8 cellular contexts compared by ENCODE assay signal in the genomic region with DNA sequence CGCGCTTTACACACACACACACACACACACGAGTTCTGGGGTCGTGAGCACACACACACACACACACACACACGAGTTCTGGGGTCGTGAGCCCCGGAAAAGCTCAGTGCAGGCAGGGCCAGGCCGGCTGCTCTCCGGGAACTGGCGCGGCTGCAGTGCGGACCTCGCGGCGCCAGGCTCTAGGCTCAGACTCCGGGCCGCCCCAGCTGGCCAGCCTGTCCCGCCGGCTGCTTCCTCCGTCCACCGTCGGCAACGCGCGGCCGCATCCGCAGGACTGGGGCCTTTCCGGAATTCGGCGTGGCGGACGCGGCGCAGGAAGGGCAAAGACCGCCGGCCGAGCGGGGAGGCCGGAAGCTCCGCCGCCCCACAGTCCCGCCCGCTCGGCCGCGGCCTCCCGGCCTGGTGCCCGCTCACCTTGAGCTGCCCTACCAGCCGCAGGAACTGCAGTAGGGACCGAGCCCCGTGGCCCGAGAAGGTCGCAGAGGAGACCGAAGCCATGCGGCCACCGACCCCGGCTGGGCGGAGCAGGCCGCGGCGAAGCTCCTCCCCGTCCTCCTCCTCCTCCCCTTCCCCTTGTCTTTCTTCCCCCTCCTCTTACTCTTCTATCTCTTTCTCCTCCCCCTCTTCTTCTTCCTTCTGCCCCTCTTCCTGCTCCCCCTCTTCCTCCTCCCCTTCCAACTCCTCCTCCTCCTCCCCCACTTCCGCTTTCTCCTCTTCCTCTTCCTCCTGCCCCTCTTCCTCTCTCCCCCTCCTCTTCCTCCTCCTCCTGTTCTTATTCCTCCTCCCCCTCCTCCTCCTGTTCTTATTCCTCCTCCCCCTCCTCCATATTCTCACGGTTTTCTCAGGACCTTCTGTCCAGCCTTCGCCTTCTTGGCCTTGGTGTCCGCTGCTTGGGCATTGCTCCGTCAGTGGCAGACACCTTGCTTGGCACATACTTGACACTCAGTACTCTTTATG. TPM values are rescaled to one million over a fixed set of nuclear protein-coding genes. Genes with fewer than 3 reads are reported as not detected.
DNase-seq lines count a peak whose midpoint lies in the region; ATAC-seq and TF ChIP-seq lines count a peak whose summit lies in the region.

A gene with protein sequence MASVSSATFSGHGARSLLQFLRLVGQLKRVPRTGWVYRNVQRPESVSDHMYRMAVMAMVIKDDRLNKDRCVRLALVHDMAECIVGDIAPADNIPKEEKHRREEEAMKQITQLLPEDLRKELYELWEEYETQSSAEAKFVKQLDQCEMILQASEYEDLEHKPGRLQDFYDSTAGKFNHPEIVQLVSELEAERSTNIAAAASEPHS (minus strand): TSS at position 533 of the 957 bp plus-strand sequence. CDS start 35 bp downstream, at position 498.

- H3K27ac ChIP-seq in testis = peak within 1 kb of the TSS; percentile 93 to 94

- H3K9me3 Mint-ChIP-seq in Calu3 (ENCODE audit: low read depth, unreplicated experiment) (peaks cover 2% of the 10 kb centered on the region), nephron progenitor cell (peaks cover 11% of the 10 kb centered on the region)

- no peak for TF ChIP-seq POLR2A in testis (IDR thresholded peaks at IDR 0.05)

- no peak for TF ChIP-seq CTCF in Calu3 (IDR thresholded peaks at IDR 0.05; ENCODE audit: unreplicated experiment)
- no peak for TF ChIP-seq CTCF in nephron progenitor cell (IDR thresholded peaks at IDR 0.05)
- TF ChIP-seq CTCF in testis (IDR thresholded peaks at IDR 0.05) = no peak

- H3K9me3 ChIP-seq in testis = no peaks in the 10 kb centered on the region

- peaks cover 20% of the 10 kb centered on the region for H3K36me3 Mint-ChIP-seq in Calu3 (ENCODE audit: insufficient read depth, unreplicated experiment)
- H3K36me3 Mint-ChIP-seq in nephron progenitor cell (ENCODE audit: low read depth) = peaks cover 35% of the 10 kb centered on the region

- peaks cover 20% of the 10 kb centered on the region for H3K4me1 Mint-ChIP-seq in Calu3 (ENCODE audit: low read depth, unreplicated experiment)
- peaks cover 47% of the 10 kb centered on the region for H3K4me1 Mint-ChIP-seq in nephron progenitor cell

- H3K27me3 ChIP-seq in testis = no peaks in the 10 kb centered on the region

- H3K36me3 ChIP-seq in testis (ENCODE audit: low read depth, missing control alignments) = no peaks in the 10 kb centered on the region

- no TSS peak for BruUV-seq in Calu3 (replicated peaks; lab: Mats Ljungman, UMichigan)

- intact Hi-C loops in Calu3 (cut with micrococcal nuclease; ENCODE audit: unreplicated experiment) (loop anchor here (10.0 kb wide), 1 partner anchor 107 kb away; no protein-coding TSS in a partner anchor), testis (cut with DNase I; ENCODE audit: low total_unique reads) (no loop called here)

- H3K4me3 ChIP-seq in testis = peak within 1 kb of the TSS; percentile 83 to 91

- DNase-seq in Calu3 = peak; percentile 58
- peak; percentile 83 for DNase-seq in RPMI7951 (ENCODE audit: low read depth)
- peak; percentile 83 for DNase-seq in activated effector memory CD4-positive, alpha-beta T cell treated with anti-CD3 and anti-CD28 coated beads, Interleukin-2, amount 50 U/mL, for 16 hours
- peak; percentile 24 for DNase-seq in fibroblast of the conjunctiva (ENCODE audit: low read depth)
- DNase-seq in nephron progenitor cell = peak; percentile 85
- peak; percentile 61 for DNase-seq in testis

- H3K27ac Mint-ChIP-seq in Calu3 (ENCODE audit: unreplicated experiment) (peak within 1 kb of the TSS; percentile 48), nephron progenitor cell (peak within 1 kb of the TSS; percentile 92)

- peaks cover 9% of the 10 kb centered on the region for H3K4me1 ChIP-seq in testis

- CTCF ChIA-PET in Calu3 (lab: Charles Lee) = interaction anchor here (0.6 to 0.9 kb wide), 3 partner anchors 54 to 1903 kb away, joined by 3 to 8 read pairs (median 5); partner anchors contain the start of gene TPD52L1

- whole genome bisulfite sequencing in testis, 2 donors = 2 to 6% methylated on average over 22 to 48 of the region's 67 CpGs

- H3K27me3 Mint-ChIP-seq in Calu3 (ENCODE audit: unreplicated experiment) (no peaks in the 10 kb centered on the region), nephron progenitor cell (ENCODE audit: low read depth, poor library complexity) (no peaks in the 10 kb centered on the region)

- ATAC-seq in GM19438 (IDR thresholded peaks at IDR 0.05; ENCODE audit: low read depth, unreplicated experiment) (peak; percentile 88), HG03521 (IDR thresholded peaks at IDR 0.05; ENCODE audit: unreplicated experiment) (peak; percentile 80)

- H3K4me3 Mint-ChIP-seq in Calu3 (ENCODE audit: low read depth, unreplicated experiment) (peak within 1 kb of the TSS; percentile 77), nephron progenitor cell (peak within 1 kb of the TSS; percentile 95)

RNA-seq across cellular contexts. Expression of the gene that starts here (rescaled TPM):
- 22.4 and 24.2 TPM in 2 replicates for total RNA-seq in Calu3 (2022)
- 86.6 and 90.8 TPM in 2 replicates for total RNA-seq in RPMI7951 (2014; rRNA removed; shearing (Covaris generic))
- total RNA-seq in testis = 10 to 100 TPM; 61.3 to 89.6 TPM
- 112 TPM for polyA plus RNA-seq in testis (ENCODE audit: insufficient read depth, low read depth, low replicate concordance)

Comparison
In these comparisons a context has a peak if more than half of its experiments do, and no peak if none do; other contexts are left out.
1. Peak in every context shown above with its lines: DNase-seq, ATAC-seq, H3K4me3 ChIP-seq and H3K27ac ChIP-seq.
2. DNase-seq: peak in every context shown above with its lines; median percentile 85 in nephron progenitor cell; 83 in RPMI7951; 83 in activated effector memory CD4-positive, alpha-beta T cell treated with anti-CD3 and anti-CD28 coated beads, Interleukin-2, amount 50 U/mL, for 16 hours; 61 in testis; 58 in Calu3; 24 in fibroblast of the conjunctiva.